8 cellular contexts compared by ENCODE assay signal in the genomic region with DNA sequence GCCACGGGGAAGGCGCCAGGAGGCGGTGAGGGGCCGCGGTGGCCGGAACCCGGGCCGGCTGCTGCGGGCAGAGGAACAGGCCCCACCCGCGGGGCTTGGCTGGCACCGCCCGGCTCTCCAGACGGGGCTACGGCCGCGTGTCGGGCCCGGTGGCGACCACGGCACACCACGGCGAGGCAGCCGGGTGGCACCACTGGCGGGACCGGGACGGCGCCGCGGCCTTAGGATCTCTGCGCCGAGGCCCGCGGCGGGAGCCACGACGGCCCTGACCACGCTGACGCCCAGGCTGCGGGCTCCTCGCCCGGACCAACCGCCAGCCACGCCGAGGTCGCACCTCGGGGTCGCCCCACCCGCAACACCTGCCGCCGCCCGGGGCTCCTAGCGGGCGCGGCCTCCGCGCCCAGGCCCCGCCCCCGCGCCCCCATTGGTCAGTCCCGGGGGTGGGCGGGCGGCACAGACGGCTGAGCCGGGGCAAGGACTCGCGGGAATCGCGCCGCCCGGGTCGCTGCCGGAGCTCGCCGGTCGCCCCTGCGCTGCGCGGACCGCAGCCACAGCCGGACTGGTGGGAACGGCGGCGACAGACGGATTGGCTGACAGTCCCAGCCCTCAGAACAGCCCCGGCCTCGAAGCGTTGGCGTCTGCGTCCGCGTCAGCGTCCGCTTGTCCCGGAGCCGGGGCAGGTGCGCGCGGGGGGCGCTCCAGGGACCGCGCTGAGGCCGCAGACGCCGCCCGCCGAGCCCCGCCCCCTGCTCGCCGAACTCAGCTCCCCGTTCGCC. TPM values are rescaled to one million over a fixed set of nuclear protein-coding genes. Genes with fewer than 3 reads are reported as not detected.
DNase-seq lines count a peak whose midpoint lies in the region; ATAC-seq and TF ChIP-seq lines count a peak whose summit lies in the region.

BMP8A (plus strand) TSS at position 491 of the 776 bp plus-strand sequence. CDS start 356 bp downstream, outside the sequence.

- no peak within 1 kb of the TSS for H4K91ac ChIP-seq in trophoblast cell (ENCODE audit: low read depth, low read length)

- DNase-seq in AG20443 (ENCODE audit: low spot score): peak; percentile 85
- peak; percentile 72 for DNase-seq in OCI-LY7 (ENCODE audit: low spot score)
- peak; percentile 74 to 83 for DNase-seq in activated T-cell treated with anti-CD3 and anti-CD28 coated beads, Interleukin-2, amount 50 U/mL, for 48 hours
- DNase-seq in foreskin keratinocyte: no peak
- DNase-seq in trophoblast cell: peak; percentile 49 to 71
- peak; percentile 70 to 95 for DNase-seq in upper lobe of left lung

- no peak within 1 kb of the TSS for H3K18ac ChIP-seq in trophoblast cell (ENCODE audit: low read length)

- H3K79me2 ChIP-seq in OCI-LY7 (ENCODE audit: insufficient read depth, low read depth, low read length) (no peaks in the 10 kb centered on the region), trophoblast cell (ENCODE audit: control insufficient read depth, insufficient read depth, low read length, poor library complexity) (no peaks in the 10 kb centered on the region)

- H4K12ac ChIP-seq in trophoblast cell (ENCODE audit: low read depth, low read length): no peak within 1 kb of the TSS

- TF ChIP-seq POLR2A in upper lobe of left lung (IDR thresholded peaks at IDR 0.05): no peak

- no peaks in the 10 kb centered on the region for H3K9me2 ChIP-seq in OCI-LY7 (ENCODE audit: insufficient read depth, low read length)

- no CpG with 5 or more reads among the region's 112 CpGs for whole genome bisulfite sequencing in trophoblast cell (ENCODE audit: extremely low coverage, insufficient coverage, insufficient read length)
- 1 to 2% methylated on average over 23 to 40 of the region's 112 CpGs for WGBS in upper lobe of left lung, 2 donors

- H3K36me3 ChIP-seq in OCI-LY7 (ENCODE audit: insufficient read depth, low read length) (peaks cover 16% of the 10 kb centered on the region), trophoblast cell (ENCODE audit: control insufficient read depth in 1 of 2, insufficient read depth in 2 of 2, low read length in 2 of 2) (peaks cover 4 to 13% of the 10 kb centered on the region in 2 experiments), upper lobe of left lung (peaks cover 0 to 18% (median 18%) of the 10 kb centered on the region in 4 donors)

- H2AK5ac ChIP-seq in trophoblast cell (ENCODE audit: low read length): no peak within 1 kb of the TSS

- H4K20me1 ChIP-seq in OCI-LY7 (ENCODE audit: insufficient read depth, low read length): no peaks in the 10 kb centered on the region

- no peak within 1 kb of the TSS for H2BK12ac ChIP-seq in trophoblast cell (ENCODE audit: low read length)

- no peak within 1 kb of the TSS for H3K4ac ChIP-seq in trophoblast cell (ENCODE audit: low read depth, low read length)

- H3K14ac ChIP-seq in trophoblast cell (ENCODE audit: low read length): no peak within 1 kb of the TSS

- H3K9ac ChIP-seq in trophoblast cell (ENCODE audit: low read length): no peak within 1 kb of the TSS

- TF ChIP-seq EP300 in upper lobe of left lung (IDR thresholded peaks at IDR 0.05): no peak

- H3K4me3 ChIP-seq in OCI-LY7 (ENCODE audit: low read depth, low read length, poor library complexity, severe bottlenecking) (peak within 1 kb of the TSS; percentile 58), trophoblast cell (ENCODE audit: low read depth, low read length) (peak within 1 kb of the TSS; percentile 74), upper lobe of left lung (peak within 1 kb of the TSS; percentile 36 to 64 (median 54))

- H3K79me1 ChIP-seq in trophoblast cell (ENCODE audit: low read length): no peaks in the 10 kb centered on the region

- H3K9me3 ChIP-seq in OCI-LY7 (ENCODE audit: low read length) (no peaks in the 10 kb centered on the region), trophoblast cell (ENCODE audit: insufficient read depth, low read depth, low read length) (peaks cover 2% of the 10 kb centered on the region), upper lobe of left lung (no peaks in the 10 kb centered on the region)

- H3K27me3 ChIP-seq in foreskin keratinocyte: peaks cover 50% of the 10 kb centered on the region
- H3K27me3 ChIP-seq in trophoblast cell (ENCODE audit: insufficient read depth, low read length): peaks cover 33% of the 10 kb centered on the region
- H3K27me3 ChIP-seq in upper lobe of left lung: peaks cover 0 to 13% (median 6%) of the 10 kb centered on the region in 4 donors

- peak; percentile 78 for ATAC-seq in GM18909 (IDR thresholded peaks at IDR 0.05; ENCODE audit: poor library complexity, unreplicated experiment)
- ATAC-seq in HG03439 (IDR thresholded peaks at IDR 0.05; ENCODE audit: unreplicated experiment): peak; percentile 71
- peak; percentile 77 for ATAC-seq in foreskin keratinocyte
- ATAC-seq in upper lobe of left lung (ENCODE audit: low FRiP score in 2 of 2): peak; percentile 57 to 80

- no TSS peak for BruUV-seq in OCI-LY7 (replicated peaks; lab: Mats Ljungman, UMichigan)

- TF ChIP-seq CTCF in OCI-LY7 (conservative IDR thresholded peaks at IDR 0.05; ENCODE audit: low read length) (no peak), foreskin keratinocyte (conservative IDR thresholded peaks at IDR 0.05) (no peak), upper lobe of left lung (IDR thresholded peaks at IDR 0.05) (peak in 1 of 6 experiments; percentile 8)

- peaks cover 7% of the 10 kb centered on the region for H3K4me1 ChIP-seq in OCI-LY7 (ENCODE audit: insufficient read depth, low read length, poor library complexity, severe bottlenecking)
- no peaks in the 10 kb centered on the region for H3K4me1 ChIP-seq in foreskin keratinocyte
- peaks cover 7 to 11% of the 10 kb centered on the region in 2 experiments for H3K4me1 ChIP-seq in trophoblast cell (ENCODE audit: control insufficient read depth in 1 of 2, insufficient read depth in 2 of 2, low read length in 2 of 2)
- peaks cover 2 to 21% (median 11%) of the 10 kb centered on the region in 4 donors for H3K4me1 ChIP-seq in upper lobe of left lung

- H3K4me2 ChIP-seq in OCI-LY7 (ENCODE audit: low read length) (peak within 1 kb of the TSS; percentile 64), trophoblast cell (ENCODE audit: low read length) (peak within 1 kb of the TSS; percentile 93)

- H3K27ac ChIP-seq in OCI-LY7 (ENCODE audit: low read depth, low read length, poor library complexity, severe bottlenecking) (no peak within 1 kb of the TSS), foreskin keratinocyte (no peak within 1 kb of the TSS), trophoblast cell (ENCODE audit: low read depth, low read length) (no peak within 1 kb of the TSS), upper lobe of left lung (peak within 1 kb of the TSS in 1 of 4 donors; percentile 2)

- CTCF ChIA-PET in OCI-LY7 (lab: Charles Lee; ENCODE audit: unreplicated experiment): no interaction called here

- intact Hi-C loops in OCI-LY7 (cut with micrococcal nuclease; ENCODE audit: unreplicated experiment): no loop called here

- no peak within 1 kb of the TSS for H3K23ac ChIP-seq in trophoblast cell (ENCODE audit: low read length)

- POLR2A ChIA-PET in OCI-LY7 (lab: Charles Lee): no interaction called here

- H2BK5ac ChIP-seq in trophoblast cell (ENCODE audit: low read depth, low read length, poor library complexity): no peak within 1 kb of the TSS

- H2AFZ ChIP-seq in OCI-LY7 (ENCODE audit: low read length): no peak within 1 kb of the TSS
- H2AFZ ChIP-seq in trophoblast cell (ENCODE audit: insufficient read depth, low read length, poor library complexity): peak within 1 kb of the TSS; percentile 37

- no peak within 1 kb of the TSS for H2BK120ac ChIP-seq in trophoblast cell (ENCODE audit: insufficient read depth, low read length, poor library complexity)

- H4K8ac ChIP-seq in trophoblast cell (ENCODE audit: low read depth, low read length): no peak within 1 kb of the TSS

RNA-seq across cellular contexts. Expression of gene BMP8A, which starts in this region (rescaled TPM):
- total RNA-seq in OCI-LY7 (2014; rRNA removed; shearing (Covaris generic)): 0.32 and 0.64 TPM in 2 replicates
- 0.44 TPM in 1 of 2 replicates, not detected in the other for total RNA-seq in OCI-LY7 (2022)
- total RNA-seq in foreskin keratinocyte: not detected in 2 replicates
- not detected in 2 replicates for polyA plus RNA-seq in foreskin keratinocyte
- not detected in 2 replicates for polyA plus RNA-seq in trophoblast cell (2013)
- total RNA-seq in upper lobe of left lung: 1 to 10 TPM in 2 of 6 donors, under 1 TPM in 3, not detected in 1; 0.30 to 1.4 (median 0.88) TPM

Comparison
In these comparisons a context has a peak if more than half of its experiments do, and no peak if none do; other contexts are left out.
1. Peak in DNase-seq, H3K4me3 ChIP-seq and H3K4me2 ChIP-seq in OCI-LY7; RNA of the gene not detected or under 1 TPM.
2. Peak in ATAC-seq in foreskin keratinocyte; RNA of the gene not detected or under 1 TPM.
3. DNase-seq: peak in AG20443 (single experiment), activated T-cell treated with anti-CD3 and anti-CD28 coated beads, Interleukin-2, amount 50 U/mL, for 48 hours (2 of 2), trophoblast cell (2 of 2) and upper lobe of left lung (2 of 2); none in foreskin keratinocyte (0 of 2).
4. Peak in every context shown above with its lines, with median percentiles within 50 percentile points of each other: ATAC-seq and H3K4me3 ChIP-seq.